In the genomic region with DNA sequence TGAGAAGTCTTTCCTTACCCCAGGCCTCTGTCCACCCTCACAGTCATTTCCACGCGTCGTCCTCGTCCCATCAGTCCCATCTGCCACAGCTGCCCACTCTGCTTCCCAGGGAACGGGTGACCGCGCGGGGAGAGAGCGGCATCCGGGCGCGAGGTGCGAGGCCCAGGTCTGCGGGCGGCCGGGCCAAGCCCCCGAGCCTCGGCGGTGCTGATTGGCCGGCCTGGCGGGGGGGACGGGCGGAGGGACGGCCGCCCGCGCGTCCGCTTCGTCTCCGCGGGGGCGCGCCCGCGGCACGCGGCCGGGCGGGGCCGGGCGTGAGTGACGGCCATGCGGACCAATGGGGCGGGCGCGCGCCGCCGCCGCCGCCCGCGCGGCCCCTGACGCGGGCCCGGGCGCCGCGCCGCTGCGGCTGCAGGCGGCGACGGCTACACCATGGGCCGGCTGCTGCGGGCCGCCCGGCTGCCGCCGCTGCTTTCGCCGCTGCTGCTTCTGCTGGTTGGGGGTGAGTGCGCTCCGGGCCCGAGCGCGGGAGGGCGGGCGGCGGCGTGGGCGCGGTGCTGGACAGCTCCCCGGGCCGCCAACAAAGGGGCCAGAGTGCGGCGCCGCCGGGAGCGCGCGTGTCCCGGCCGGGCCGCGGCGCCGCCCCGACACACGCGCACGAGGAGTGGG, we compare ENCODE assay signal across 1 cellular context.
TF ChIP-seq lines count a peak whose summit lies in the region.

A gene with protein sequence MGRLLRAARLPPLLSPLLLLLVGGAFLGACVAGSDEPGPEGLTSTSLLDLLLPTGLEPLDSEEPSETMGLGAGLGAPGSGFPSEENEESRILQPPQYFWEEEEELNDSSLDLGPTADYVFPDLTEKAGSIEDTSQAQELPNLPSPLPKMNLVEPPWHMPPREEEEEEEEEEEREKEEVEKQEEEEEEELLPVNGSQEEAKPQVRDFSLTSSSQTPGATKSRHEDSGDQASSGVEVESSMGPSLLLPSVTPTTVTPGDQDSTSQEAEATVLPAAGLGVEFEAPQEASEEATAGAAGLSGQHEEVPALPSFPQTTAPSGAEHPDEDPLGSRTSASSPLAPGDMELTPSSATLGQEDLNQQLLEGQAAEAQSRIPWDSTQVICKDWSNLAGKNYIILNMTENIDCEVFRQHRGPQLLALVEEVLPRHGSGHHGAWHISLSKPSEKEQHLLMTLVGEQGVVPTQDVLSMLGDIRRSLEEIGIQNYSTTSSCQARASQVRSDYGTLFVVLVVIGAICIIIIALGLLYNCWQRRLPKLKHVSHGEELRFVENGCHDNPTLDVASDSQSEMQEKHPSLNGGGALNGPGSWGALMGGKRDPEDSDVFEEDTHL (plus strand): TSS at position 398 of the 669 bp plus-strand sequence. CDS start 35 bp downstream, at position 433.

TF ChIP-seq in HepG2, 621 proteins besides CTCF, POLR2A, EP300 and RAD21 (continued from another document and continues in another):
- TF ChIP-seq ZNF430 (CRISPR knock-in tag; IDR thresholded peaks at IDR 0.05) (peak; percentile 54; the same call in 1 of the 2 replicates), MXD4 (CRISPR knock-in tag; IDR thresholded peaks at IDR 0.05) (no peak), SRY (CRISPR knock-in tag; IDR thresholded peaks at IDR 0.05) (peak; percentile 92), ZNF883 (CRISPR knock-in tag; IDR thresholded peaks at IDR 0.05; ENCODE audit: not compliant biosample characterization) (no peak), TGIF2 (CRISPR knock-in tag; IDR thresholded peaks at IDR 0.05) (0 out of 2 replicates have a peak, but pooled peaks have one; percentile 40), KLF6 (CRISPR knock-in tag; IDR thresholded peaks at IDR 0.05) (peak; percentile 83), AGO1 (IDR thresholded peaks at IDR 0.05; ENCODE audit: low read depth, low read length, poor library complexity, severe bottlenecking) (no peak), ZNF564 (CRISPR knock-in tag; IDR thresholded peaks at IDR 0.05) (peak; percentile 68; the same call in 1 of the 2 replicates), FOXA3 (CRISPR knock-in tag; IDR thresholded peaks at IDR 0.05) (peak; percentile 42; the same call in 1 of the 2 replicates), TMF1 (CRISPR knock-in tag; IDR thresholded peaks at IDR 0.05; ENCODE audit: low read depth) (peak; percentile 83), ZNF577 (CRISPR knock-in tag; IDR thresholded peaks at IDR 0.05; ENCODE audit: borderline replicate concordance, low read depth) (no peak), ZNF143 (CRISPR knock-in tag; IDR thresholded peaks at IDR 0.05) (0 out of 2 replicates have a peak, but pooled peaks have one; percentile 29), ZNF720 (CRISPR knock-in tag; IDR thresholded peaks at IDR 0.05) (no peak), SATB2 (CRISPR knock-in tag; IDR thresholded peaks at IDR 0.05) (0 out of 2 replicates have a peak, but pooled peaks have one; percentile 33), TCF7L2 (IDR thresholded peaks at IDR 0.05; ENCODE audit: low read depth, low read length) (no peak), RELA (CRISPR knock-in tag; IDR thresholded peaks at IDR 0.05) (no peak), RORA (CRISPR knock-in tag; IDR thresholded peaks at IDR 0.05) (no peak), ZNF557 (CRISPR knock-in tag; IDR thresholded peaks at IDR 0.05) (0 out of 2 replicates have a peak, but pooled peaks have one; percentile 72), SP4 (CRISPR knock-in tag; IDR thresholded peaks at IDR 0.05) (peak; percentile 36), RBFOX2 (IDR thresholded peaks at IDR 0.05; ENCODE audit: low read depth, low read length) (0 out of 2 replicates have a peak, but pooled peaks have one; percentile 39), SIX1 (CRISPR knock-in tag; IDR thresholded peaks at IDR 0.05; ENCODE audit: borderline replicate concordance) (no peak), ZNF550 (CRISPR knock-in tag; IDR thresholded peaks at IDR 0.05; ENCODE audit: borderline replicate concordance) (no peak), ZNF768 (CRISPR knock-in tag; IDR thresholded peaks at IDR 0.05) (peak; percentile 38; the same call in 1 of the 2 replicates), ZNF10 (CRISPR knock-in tag; IDR thresholded peaks at IDR 0.05; ENCODE audit: borderline replicate concordance, low read depth) (no peak), IKZF4 (CRISPR knock-in tag; IDR thresholded peaks at IDR 0.05; ENCODE audit: borderline replicate concordance, low read depth, not compliant biosample characterization) (peak; percentile 82), ZNF567 (CRISPR knock-in tag; IDR thresholded peaks at IDR 0.05; ENCODE audit: borderline replicate concordance) (no peak), DR1 (CRISPR knock-in tag; IDR thresholded peaks at IDR 0.05) (peak; percentile 33; the same call in 1 of the 2 replicates), ZNF570 (CRISPR knock-in tag; IDR thresholded peaks at IDR 0.05; ENCODE audit: borderline replicate concordance) (0 out of 2 replicates have a peak, but pooled peaks have one; percentile 76), TBX2 (CRISPR knock-in tag; IDR thresholded peaks at IDR 0.05; ENCODE audit: borderline replicate concordance) (peak; percentile 61; the same call in 1 of the 2 replicates), ZNF292 (CRISPR knock-in tag; IDR thresholded peaks at IDR 0.05; ENCODE audit: borderline replicate concordance, low read depth) (no peak), SAFB2 (CRISPR knock-in tag; IDR thresholded peaks at IDR 0.05; ENCODE audit: borderline replicate concordance, low read depth) (no peak; the same call in 1 of the 2 replicates), HMG20A (CRISPR knock-in tag; IDR thresholded peaks at IDR 0.05; ENCODE audit: borderline replicate concordance) (no peak), HMGA1 (CRISPR knock-in tag; conservative IDR thresholded peaks at IDR 0.05) (no peak), ZNF121 (CRISPR knock-in tag; IDR thresholded peaks at IDR 0.05) (peak; percentile 52; the same call in 1 of the 2 replicates), ZNF484 (CRISPR knock-in tag; IDR thresholded peaks at IDR 0.05; ENCODE audit: borderline replicate concordance, low read depth) (peak; percentile 60; the same call in 1 of the 2 replicates), STAG1 (CRISPR knock-in tag; IDR thresholded peaks at IDR 0.05) (no peak), KLF11 (CRISPR knock-in tag; IDR thresholded peaks at IDR 0.05) (peak; percentile 74; the same call in 1 of the 2 replicates), KMT2B (CRISPR knock-in tag; IDR thresholded peaks at IDR 0.05) (peak; percentile 61; the same call in 1 of the 2 replicates), IRF2 (CRISPR knock-in tag; IDR thresholded peaks at IDR 0.05) (no peak), ZBTB20 (CRISPR knock-in tag; IDR thresholded peaks at IDR 0.05; ENCODE audit: borderline replicate concordance, low read depth) (no peak), MIXL1 (CRISPR knock-in tag; IDR thresholded peaks at IDR 0.05) (no peak; the same call in 1 of the 2 replicates), POLR2G (IDR thresholded peaks at IDR 0.05; ENCODE audit: low read depth, low read length) (no peak)
- TF ChIP-seq, protein P1, sequence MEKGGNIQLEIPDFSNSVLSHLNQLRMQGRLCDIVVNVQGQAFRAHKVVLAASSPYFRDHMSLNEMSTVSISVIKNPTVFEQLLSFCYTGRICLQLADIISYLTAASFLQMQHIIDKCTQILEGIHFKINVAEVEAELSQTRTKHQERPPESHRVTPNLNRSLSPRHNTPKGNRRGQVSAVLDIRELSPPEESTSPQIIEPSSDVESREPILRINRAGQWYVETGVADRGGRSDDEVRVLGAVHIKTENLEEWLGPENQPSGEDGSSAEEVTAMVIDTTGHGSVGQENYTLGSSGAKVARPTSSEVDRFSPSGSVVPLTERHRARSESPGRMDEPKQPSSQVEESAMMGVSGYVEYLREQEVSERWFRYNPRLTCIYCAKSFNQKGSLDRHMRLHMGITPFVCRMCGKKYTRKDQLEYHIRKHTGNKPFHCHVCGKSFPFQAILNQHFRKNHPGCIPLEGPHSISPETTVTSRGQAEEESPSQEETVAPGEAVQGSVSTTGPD (CRISPR knock-in tag; IDR thresholded peaks at IDR 0.05) = no peak
- TF ChIP-seq, protein P2, sequence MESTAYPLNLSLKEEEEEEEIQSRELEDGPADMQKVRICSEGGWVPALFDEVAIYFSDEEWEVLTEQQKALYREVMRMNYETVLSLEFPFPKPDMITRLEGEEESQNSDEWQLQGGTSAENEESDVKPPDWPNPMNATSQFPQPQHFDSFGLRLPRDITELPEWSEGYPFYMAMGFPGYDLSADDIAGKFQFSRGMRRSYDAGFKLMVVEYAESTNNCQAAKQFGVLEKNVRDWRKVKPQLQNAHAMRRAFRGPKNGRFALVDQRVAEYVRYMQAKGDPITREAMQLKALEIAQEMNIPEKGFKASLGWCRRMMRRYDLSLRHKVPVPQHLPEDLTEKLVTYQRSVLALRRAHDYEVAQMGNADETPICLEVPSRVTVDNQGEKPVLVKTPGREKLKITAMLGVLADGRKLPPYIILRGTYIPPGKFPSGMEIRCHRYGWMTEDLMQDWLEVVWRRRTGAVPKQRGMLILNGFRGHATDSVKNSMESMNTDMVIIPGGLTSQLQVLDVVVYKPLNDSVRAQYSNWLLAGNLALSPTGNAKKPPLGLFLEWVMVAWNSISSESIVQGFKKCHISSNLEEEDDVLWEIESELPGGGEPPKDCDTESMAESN (CRISPR knock-in tag; conservative IDR thresholded peaks at IDR 0.05) = peak; percentile 78; the same call in 1 of the 2 replicates
- TF ChIP-seq, protein P3, sequence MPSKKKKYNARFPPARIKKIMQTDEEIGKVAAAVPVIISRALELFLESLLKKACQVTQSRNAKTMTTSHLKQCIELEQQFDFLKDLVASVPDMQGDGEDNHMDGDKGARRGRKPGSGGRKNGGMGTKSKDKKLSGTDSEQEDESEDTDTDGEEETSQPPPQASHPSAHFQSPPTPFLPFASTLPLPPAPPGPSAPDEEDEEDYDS (CRISPR knock-in tag; IDR thresholded peaks at IDR 0.05) = no peak
- TF ChIP-seq, protein P4, sequence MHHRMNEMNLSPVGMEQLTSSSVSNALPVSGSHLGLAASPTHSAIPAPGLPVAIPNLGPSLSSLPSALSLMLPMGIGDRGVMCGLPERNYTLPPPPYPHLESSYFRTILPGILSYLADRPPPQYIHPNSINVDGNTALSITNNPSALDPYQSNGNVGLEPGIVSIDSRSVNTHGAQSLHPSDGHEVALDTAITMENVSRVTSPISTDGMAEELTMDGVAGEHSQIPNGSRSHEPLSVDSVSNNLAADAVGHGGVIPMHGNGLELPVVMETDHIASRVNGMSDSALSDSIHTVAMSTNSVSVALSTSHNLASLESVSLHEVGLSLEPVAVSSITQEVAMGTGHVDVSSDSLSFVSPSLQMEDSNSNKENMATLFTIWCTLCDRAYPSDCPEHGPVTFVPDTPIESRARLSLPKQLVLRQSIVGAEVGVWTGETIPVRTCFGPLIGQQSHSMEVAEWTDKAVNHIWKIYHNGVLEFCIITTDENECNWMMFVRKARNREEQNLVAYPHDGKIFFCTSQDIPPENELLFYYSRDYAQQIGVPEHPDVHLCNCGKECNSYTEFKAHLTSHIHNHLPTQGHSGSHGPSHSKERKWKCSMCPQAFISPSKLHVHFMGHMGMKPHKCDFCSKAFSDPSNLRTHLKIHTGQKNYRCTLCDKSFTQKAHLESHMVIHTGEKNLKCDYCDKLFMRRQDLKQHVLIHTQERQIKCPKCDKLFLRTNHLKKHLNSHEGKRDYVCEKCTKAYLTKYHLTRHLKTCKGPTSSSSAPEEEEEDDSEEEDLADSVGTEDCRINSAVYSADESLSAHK (CRISPR knock-in tag; IDR thresholded peaks at IDR 0.05; ENCODE audit: borderline replicate concordance) = no peak
- TF ChIP-seq, protein P5, sequence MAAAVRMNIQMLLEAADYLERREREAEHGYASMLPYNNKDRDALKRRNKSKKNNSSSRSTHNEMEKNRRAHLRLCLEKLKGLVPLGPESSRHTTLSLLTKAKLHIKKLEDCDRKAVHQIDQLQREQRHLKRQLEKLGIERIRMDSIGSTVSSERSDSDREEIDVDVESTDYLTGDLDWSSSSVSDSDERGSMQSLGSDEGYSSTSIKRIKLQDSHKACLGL (CRISPR knock-in tag; IDR thresholded peaks at IDR 0.05) = peak; percentile 57; the same call in 1 of the 2 replicates
- TF ChIP-seq, protein P6, sequence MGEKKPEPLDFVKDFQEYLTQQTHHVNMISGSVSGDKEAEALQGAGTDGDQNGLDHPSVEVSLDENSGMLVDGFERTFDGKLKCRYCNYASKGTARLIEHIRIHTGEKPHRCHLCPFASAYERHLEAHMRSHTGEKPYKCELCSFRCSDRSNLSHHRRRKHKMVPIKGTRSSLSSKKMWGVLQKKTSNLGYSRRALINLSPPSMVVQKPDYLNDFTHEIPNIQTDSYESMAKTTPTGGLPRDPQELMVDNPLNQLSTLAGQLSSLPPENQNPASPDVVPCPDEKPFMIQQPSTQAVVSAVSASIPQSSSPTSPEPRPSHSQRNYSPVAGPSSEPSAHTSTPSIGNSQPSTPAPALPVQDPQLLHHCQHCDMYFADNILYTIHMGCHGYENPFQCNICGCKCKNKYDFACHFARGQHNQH (CRISPR knock-in tag; IDR thresholded peaks at IDR 0.05) = 0 out of 2 replicates have a peak, but pooled peaks have one; percentile 23
- TF ChIP-seq, protein P7, sequence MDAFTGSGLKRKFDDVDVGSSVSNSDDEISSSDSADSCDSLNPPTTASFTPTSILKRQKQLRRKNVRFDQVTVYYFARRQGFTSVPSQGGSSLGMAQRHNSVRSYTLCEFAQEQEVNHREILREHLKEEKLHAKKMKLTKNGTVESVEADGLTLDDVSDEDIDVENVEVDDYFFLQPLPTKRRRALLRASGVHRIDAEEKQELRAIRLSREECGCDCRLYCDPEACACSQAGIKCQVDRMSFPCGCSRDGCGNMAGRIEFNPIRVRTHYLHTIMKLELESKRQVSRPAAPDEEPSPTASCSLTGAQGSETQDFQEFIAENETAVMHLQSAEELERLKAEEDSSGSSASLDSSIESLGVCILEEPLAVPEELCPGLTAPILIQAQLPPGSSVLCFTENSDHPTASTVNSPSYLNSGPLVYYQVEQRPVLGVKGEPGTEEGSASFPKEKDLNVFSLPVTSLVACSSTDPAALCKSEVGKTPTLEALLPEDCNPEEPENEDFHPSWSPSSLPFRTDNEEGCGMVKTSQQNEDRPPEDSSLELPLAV (CRISPR knock-in tag; conservative IDR thresholded peaks at IDR 0.05; ENCODE audit: low read depth) = peak; percentile 68; the same call in 1 of the 2 replicates
- TF ChIP-seq, protein P8, sequence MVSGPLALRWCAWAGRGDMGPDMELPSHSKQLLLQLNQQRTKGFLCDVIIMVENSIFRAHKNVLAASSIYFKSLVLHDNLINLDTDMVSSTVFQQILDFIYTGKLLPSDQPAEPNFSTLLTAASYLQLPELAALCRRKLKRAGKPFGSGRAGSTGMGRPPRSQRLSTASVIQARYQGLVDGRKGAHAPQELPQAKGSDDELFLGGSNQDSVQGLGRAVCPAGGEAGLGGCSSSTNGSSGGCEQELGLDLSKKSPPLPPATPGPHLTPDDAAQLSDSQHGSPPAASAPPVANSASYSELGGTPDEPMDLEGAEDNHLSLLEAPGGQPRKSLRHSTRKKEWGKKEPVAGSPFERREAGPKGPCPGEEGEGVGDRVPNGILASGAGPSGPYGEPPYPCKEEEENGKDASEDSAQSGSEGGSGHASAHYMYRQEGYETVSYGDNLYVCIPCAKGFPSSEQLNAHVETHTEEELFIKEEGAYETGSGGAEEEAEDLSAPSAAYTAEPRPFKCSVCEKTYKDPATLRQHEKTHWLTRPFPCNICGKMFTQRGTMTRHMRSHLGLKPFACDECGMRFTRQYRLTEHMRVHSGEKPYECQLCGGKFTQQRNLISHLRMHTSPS (CRISPR knock-in tag; IDR thresholded peaks at IDR 0.05; ENCODE audit: low read depth) = no peak
- TF ChIP-seq, protein P9, sequence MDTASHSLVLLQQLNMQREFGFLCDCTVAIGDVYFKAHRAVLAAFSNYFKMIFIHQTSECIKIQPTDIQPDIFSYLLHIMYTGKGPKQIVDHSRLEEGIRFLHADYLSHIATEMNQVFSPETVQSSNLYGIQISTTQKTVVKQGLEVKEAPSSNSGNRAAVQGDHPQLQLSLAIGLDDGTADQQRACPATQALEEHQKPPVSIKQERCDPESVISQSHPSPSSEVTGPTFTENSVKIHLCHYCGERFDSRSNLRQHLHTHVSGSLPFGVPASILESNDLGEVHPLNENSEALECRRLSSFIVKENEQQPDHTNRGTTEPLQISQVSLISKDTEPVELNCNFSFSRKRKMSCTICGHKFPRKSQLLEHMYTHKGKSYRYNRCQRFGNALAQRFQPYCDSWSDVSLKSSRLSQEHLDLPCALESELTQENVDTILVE (CRISPR knock-in tag; IDR thresholded peaks at IDR 0.05) = no peak
